ENCODE assay signal across 18 cellular contexts in the genomic region with DNA sequence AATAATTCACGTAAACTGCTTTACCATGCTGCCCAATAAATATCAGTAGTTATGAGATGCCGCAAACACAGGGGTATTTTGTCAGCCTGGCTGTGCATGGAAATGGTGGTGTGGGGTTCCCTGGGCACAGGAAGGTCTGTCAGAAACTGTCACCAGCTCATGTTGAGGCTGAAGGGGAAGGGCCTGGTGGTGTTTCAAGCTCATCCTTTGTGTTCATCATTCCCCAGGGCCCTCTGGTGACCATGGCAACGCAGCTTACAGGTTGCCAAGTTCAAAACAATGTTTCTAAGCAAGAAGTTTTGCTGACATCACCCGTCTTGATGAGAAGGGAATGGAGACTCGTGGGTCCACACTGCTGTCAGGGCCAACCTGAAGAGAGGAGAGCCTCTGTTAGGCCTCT.
DNase-seq lines count a peak whose midpoint lies in the region; ATAC-seq and TF ChIP-seq lines count a peak whose summit lies in the region.
"Had no signal": no experiment of that assay in that cellular context is flagged by ENCODE, and none has a peak within 500 bp of the region (broad histone marks: within the 10 kb centered on the region; RNA-seq: fewer than 3 reads in every experiment).

No MANE protein-coding gene starts in this region.

- H3K27me3 ChIP-seq in BLaER1 (no peaks in the 10 kb centered on the region), neural cell (ENCODE audit: insufficient read depth, low read depth, low read length) (no peaks in the 10 kb centered on the region), psoas muscle (ENCODE audit: insufficient read depth in 3 of 3, low read length in 2 of 3) (no peaks in the 10 kb centered on the region)
- H3K27me3 ChIP-seq: MG63 had no signal

- peak overlapping the region; percentile 25 for H2AFZ ChIP-seq in neural cell (ENCODE audit: low read depth, low read length)

- H3K27ac ChIP-seq in BLaER1 (no peak overlapping the region), neural cell (ENCODE audit: low read length) (peak overlapping the region; percentile 61), psoas muscle (no peak overlapping the region)

- intact Hi-C loops in psoas muscle (cut with DNase I) = no loop called here

- no peak for TF ChIP-seq CTCF in WTC11 (IDR thresholded peaks at IDR 0.05)
- TF ChIP-seq CTCF in neural cell (IDR thresholded peaks at IDR 0.05; ENCODE audit: poor library complexity, severe bottlenecking) = peak; percentile 7
- TF ChIP-seq CTCF in psoas muscle (IDR thresholded peaks at IDR 0.05) = no peak

- no peaks in the 10 kb centered on the region for H3K36me3 ChIP-seq in BLaER1
- H3K36me3 ChIP-seq in neural cell (ENCODE audit: insufficient read depth, low read length) = no peaks in the 10 kb centered on the region
- H3K36me3 ChIP-seq in psoas muscle (ENCODE audit: insufficient read depth in 1 of 2, low read depth in 1 of 2) = no peaks in the 10 kb centered on the region
- H3K36me3 ChIP-seq: MG63 had no signal

- POLR2A ChIA-PET in WTC11 (lab: Charles Lee) = no interaction called here

- peak; percentile 85 for TF ChIP-seq EP300 in neural cell (conservative IDR thresholded peaks at IDR 0.05; ENCODE audit: poor library complexity, severe bottlenecking)

- peak overlapping the region; percentile 55 for H3K4me2 ChIP-seq in BLaER1
- H3K4me2 ChIP-seq in neural cell (ENCODE audit: low read length) = peak overlapping the region; percentile 37

- H3K9me2 ChIP-seq in neural cell (ENCODE audit: insufficient read depth, low read length) = no peaks in the 10 kb centered on the region

- no peak overlapping the region for H3K9ac ChIP-seq in BLaER1
- peak overlapping the region; percentile 19 for H3K9ac ChIP-seq in neural cell (ENCODE audit: low read length)

- no peaks in the 10 kb centered on the region for H3F3A ChIP-seq in neural cell (ENCODE audit: insufficient read depth, low read length, poor library complexity, severe bottlenecking)

- CTCF ChIA-PET in WTC11 (lab: Charles Lee) = no interaction called here

- H3K36me3 Mint-ChIP-seq in WTC11 = no peaks in the 10 kb centered on the region
- H3K36me3 Mint-ChIP-seq: CD8-positive, alpha-beta T cell had no signal

- no peak for TF ChIP-seq RAD21 in neural cell (conservative IDR thresholded peaks at IDR 0.05)

- H3K27ac Mint-ChIP-seq in WTC11 = no peak overlapping the region
- H3K27ac Mint-ChIP-seq: B cell; CD8-positive, alpha-beta T cell; HFFc6 had no signal

- H3K4me1 Mint-ChIP-seq in WTC11 = no peaks in the 10 kb centered on the region
- H3K4me1 Mint-ChIP-seq: B cell had no signal

- DNase-seq in NAMALWA (ENCODE audit: low spot score) (peak; percentile 37), WTC11 (ENCODE audit: low spot score) (peak; percentile 24), T-helper 9 cell (no peak), DMS53 treated with DMSO at 0.1 percent for 48 hours (lab: John Stamatoyannopoulos, UW; ENCODE audit: unreplicated experiment) (no peak), psoas muscle (no peak)
- DNase-seq: ACHN; CD8-positive, alpha-beta T cell; DMS 273 treated with DMSO at 0.1 percent for 48 hours; HFFc6; KG1; MG63; NCI-H2029 treated with DMSO at 0.1 percent for 48 hours; NCI-H345; NCI-H774 had no signal

- no peaks in the 10 kb centered on the region for H3K9me3 Mint-ChIP-seq in WTC11
- H3K9me3 Mint-ChIP-seq: CD8-positive, alpha-beta T cell had no signal

- ATAC-seq in WTC11 (no peak), psoas muscle (no peak)
- ATAC-seq: CD8-positive, alpha-beta T cell; SK-N-SH treated with all-trans-retinoic acid at 6 μM for 48 hours had no signal

- WGBS in psoas muscle, 3 donors = 60 to 73% (median 62%) methylated on average over 5 of the region's 5 CpGs

- no peak overlapping the region for H3K4me3 Mint-ChIP-seq in WTC11
- H3K4me3 Mint-ChIP-seq: B cell; CD8-positive, alpha-beta T cell; HFFc6 had no signal

- H3K4me1 ChIP-seq in BLaER1 (peaks cover 23% of the 10 kb centered on the region), psoas muscle (no peaks in the 10 kb centered on the region)

- H3K9me3 ChIP-seq in BLaER1 (no peaks in the 10 kb centered on the region), neural cell (ENCODE audit: low read length) (no peaks in the 10 kb centered on the region), psoas muscle (no peaks in the 10 kb centered on the region)
- H3K9me3 ChIP-seq: MG63 had no signal

- H3K4me3 ChIP-seq in BLaER1 (no peak overlapping the region), neural cell (ENCODE audit: low read length) (no peak overlapping the region), psoas muscle (no peak overlapping the region)
- H3K4me3 ChIP-seq: MG63 had no signal

- no peaks in the 10 kb centered on the region for H3K27me3 Mint-ChIP-seq in WTC11 (ENCODE audit: low read depth)

- no peaks in the 10 kb centered on the region for H3K79me2 ChIP-seq in neural cell (replicated peaks; ENCODE audit: insufficient read depth, low read length)

- no peaks in the 10 kb centered on the region for H4K20me1 ChIP-seq in BLaER1
- no peaks in the 10 kb centered on the region for H4K20me1 ChIP-seq in neural cell (ENCODE audit: insufficient read depth)

TF ChIP-seq in WTC11, 78 proteins besides CTCF, POLR2A, EP300 and RAD21 (continues in another document):
- TF ChIP-seq JUN (CRISPR knock-in tag; IDR thresholded peaks at IDR 0.05) (no peak), ZNF416 (CRISPR knock-in tag; IDR thresholded peaks at IDR 0.05) (no peak), IRF2 (CRISPR knock-in tag; IDR thresholded peaks at IDR 0.05; ENCODE audit: borderline replicate concordance, low read depth) (no peak)
- TF ChIP-seq, protein P1, sequence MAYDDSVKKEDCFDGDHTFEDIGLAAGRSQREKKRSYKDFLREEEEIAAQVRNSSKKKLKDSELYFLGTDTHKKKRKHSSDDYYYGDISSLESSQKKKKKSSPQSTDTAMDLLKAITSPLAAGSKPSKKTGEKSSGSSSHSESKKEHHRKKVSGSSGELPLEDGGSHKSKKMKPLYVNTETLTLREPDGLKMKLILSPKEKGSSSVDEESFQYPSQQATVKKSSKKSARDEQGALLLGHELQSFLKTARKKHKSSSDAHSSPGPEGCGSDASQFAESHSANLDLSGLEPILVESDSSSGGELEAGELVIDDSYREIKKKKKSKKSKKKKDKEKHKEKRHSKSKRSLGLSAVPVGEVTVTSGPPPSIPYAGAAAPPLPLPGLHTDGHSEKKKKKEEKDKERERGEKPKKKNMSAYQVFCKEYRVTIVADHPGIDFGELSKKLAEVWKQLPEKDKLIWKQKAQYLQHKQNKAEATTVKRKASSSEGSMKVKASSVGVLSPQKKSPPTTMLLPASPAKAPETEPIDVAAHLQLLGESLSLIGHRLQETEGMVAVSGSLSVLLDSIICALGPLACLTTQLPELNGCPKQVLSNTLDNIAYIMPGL (CRISPR knock-in tag; IDR thresholded peaks at IDR 0.05) = no peak
- TF ChIP-seq, protein P2, sequence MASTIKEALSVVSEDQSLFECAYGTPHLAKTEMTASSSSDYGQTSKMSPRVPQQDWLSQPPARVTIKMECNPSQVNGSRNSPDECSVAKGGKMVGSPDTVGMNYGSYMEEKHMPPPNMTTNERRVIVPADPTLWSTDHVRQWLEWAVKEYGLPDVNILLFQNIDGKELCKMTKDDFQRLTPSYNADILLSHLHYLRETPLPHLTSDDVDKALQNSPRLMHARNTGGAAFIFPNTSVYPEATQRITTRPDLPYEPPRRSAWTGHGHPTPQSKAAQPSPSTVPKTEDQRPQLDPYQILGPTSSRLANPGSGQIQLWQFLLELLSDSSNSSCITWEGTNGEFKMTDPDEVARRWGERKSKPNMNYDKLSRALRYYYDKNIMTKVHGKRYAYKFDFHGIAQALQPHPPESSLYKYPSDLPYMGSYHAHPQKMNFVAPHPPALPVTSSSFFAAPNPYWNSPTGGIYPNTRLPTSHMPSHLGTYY (CRISPR knock-in tag; IDR thresholded peaks at IDR 0.05) = no peak
- TF ChIP-seq, protein P3, sequence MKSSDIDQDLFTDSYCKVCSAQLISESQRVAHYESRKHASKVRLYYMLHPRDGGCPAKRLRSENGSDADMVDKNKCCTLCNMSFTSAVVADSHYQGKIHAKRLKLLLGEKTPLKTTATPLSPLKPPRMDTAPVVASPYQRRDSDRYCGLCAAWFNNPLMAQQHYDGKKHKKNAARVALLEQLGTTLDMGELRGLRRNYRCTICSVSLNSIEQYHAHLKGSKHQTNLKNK (CRISPR knock-in tag; IDR thresholded peaks at IDR 0.05) = no peak

TF ChIP-seq in neural cell, 6 proteins besides CTCF, POLR2A, EP300 and RAD21:
- no peak for TF ChIP-seq SMC3 (conservative IDR thresholded peaks at IDR 0.05; ENCODE audit: poor library complexity)
- TF ChIP-seq, protein P4, sequence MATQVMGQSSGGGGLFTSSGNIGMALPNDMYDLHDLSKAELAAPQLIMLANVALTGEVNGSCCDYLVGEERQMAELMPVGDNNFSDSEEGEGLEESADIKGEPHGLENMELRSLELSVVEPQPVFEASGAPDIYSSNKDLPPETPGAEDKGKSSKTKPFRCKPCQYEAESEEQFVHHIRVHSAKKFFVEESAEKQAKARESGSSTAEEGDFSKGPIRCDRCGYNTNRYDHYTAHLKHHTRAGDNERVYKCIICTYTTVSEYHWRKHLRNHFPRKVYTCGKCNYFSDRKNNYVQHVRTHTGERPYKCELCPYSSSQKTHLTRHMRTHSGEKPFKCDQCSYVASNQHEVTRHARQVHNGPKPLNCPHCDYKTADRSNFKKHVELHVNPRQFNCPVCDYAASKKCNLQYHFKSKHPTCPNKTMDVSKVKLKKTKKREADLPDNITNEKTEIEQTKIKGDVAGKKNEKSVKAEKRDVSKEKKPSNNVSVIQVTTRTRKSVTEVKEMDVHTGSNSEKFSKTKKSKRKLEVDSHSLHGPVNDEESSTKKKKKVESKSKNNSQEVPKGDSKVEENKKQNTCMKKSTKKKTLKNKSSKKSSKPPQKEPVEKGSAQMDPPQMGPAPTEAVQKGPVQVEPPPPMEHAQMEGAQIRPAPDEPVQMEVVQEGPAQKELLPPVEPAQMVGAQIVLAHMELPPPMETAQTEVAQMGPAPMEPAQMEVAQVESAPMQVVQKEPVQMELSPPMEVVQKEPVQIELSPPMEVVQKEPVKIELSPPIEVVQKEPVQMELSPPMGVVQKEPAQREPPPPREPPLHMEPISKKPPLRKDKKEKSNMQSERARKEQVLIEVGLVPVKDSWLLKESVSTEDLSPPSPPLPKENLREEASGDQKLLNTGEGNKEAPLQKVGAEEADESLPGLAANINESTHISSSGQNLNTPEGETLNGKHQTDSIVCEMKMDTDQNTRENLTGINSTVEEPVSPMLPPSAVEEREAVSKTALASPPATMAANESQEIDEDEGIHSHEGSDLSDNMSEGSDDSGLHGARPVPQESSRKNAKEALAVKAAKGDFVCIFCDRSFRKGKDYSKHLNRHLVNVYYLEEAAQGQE (IDR thresholded peaks at IDR 0.05; ENCODE audit: borderline replicate concordance) = peak; percentile 58

Comparison
In these comparisons a context has a peak if more than half of its experiments do, and no peak if none do; other contexts are left out.
1. DNase-seq: peak in NAMALWA (single experiment) and WTC11 (single experiment); none in T-helper 9 cell (single experiment), DMS53 treated with DMSO at 0.1 percent for 48 hours (single experiment) and psoas muscle (0 of 2).